9 cellular contexts compared by ENCODE assay signal in genomic region chr6:47097092-47097945, GRCh38. TPM values are rescaled to one million over a fixed set of nuclear protein-coding genes. Genes with fewer than 3 reads are reported as not detected.
DNase-seq lines count a peak whose midpoint lies in the region; ATAC-seq, FAIRE-seq and TF ChIP-seq lines count a peak whose summit lies in the region.
"Had no signal": no experiment of that assay in that cellular context is flagged by ENCODE, and none has a peak within 500 bp of the region (broad histone marks: within the 10 kb centered on the region; RNA-seq: fewer than 3 reads in every experiment).

No MANE protein-coding gene starts in this region.

- intact Hi-C loops in endothelial cell of umbilical vein (cut with micrococcal nuclease), result loop anchor here (1.0 to 10.0 kb wide), 7 partner anchors 37 to 380 kb away; partner anchors contain the start of gene CD2AP

- H3K4me1 ChIP-seq in endothelial cell of umbilical vein (ENCODE audit: control insufficient read depth, extremely low read depth, insufficient read depth, low read length), result peaks cover 8% of the 10 kb centered on the region

- no peak overlapping the region for H3K4me2 ChIP-seq in endothelial cell of umbilical vein (ENCODE audit: insufficient read depth, low read length)

- H3K9me3 ChIP-seq in endothelial cell of umbilical vein (replicated peaks; ENCODE audit: control insufficient read depth, insufficient read depth, low read length), result no peaks in the 10 kb centered on the region

- H3K4me3 ChIP-seq in endothelial cell of umbilical vein (replicated peaks in 1 of 3; ENCODE audit: insufficient read depth in 1 of 3, low read depth in 1 of 3, low read length in 3 of 3), result no peak overlapping the region

- no peaks in the 10 kb centered on the region for H3K9me1 ChIP-seq in endothelial cell of umbilical vein (replicated peaks; ENCODE audit: control insufficient read depth, extremely low read depth, insufficient read depth, low read length)

- no peak overlapping the region for H3K27ac ChIP-seq in endothelial cell of umbilical vein (ENCODE audit: insufficient read depth, low read depth, low read length)

- peak; percentile 58 to 62 for TF ChIP-seq CTCF in endothelial cell of umbilical vein (IDR thresholded peaks at IDR 0.05; ENCODE audit: extremely low read depth in 1 of 2, insufficient read depth in 1 of 2, low read depth in 1 of 2, low read length in 2 of 2)

- FAIRE-seq in endothelial cell of umbilical vein (lab: Jason Lieb, UNC), result peak; percentile 87
- no peak for FAIRE-seq in urothelium cell line (lab: Jason Lieb, UNC)

- TF ChIP-seq POLR2A in endothelial cell of umbilical vein (IDR thresholded peaks at IDR 0.05; ENCODE audit: low read depth, low read length), result no peak

- CTCF ChIA-PET in endothelial cell of umbilical vein (lab: Charles Lee), result interaction anchor here (0.7 to 9.4 kb wide), 24 partner anchors 8 to 316 kb away, joined by 3 to 129 read pairs (median 4); partner anchors contain the start of gene TNFRSF21

- dilution Hi-C loops in endothelial cell of umbilical vein (cut with MboI; ENCODE audit: extremely low pct_ligation_motif_present, low sequenced_read_pairs), result loop anchor here (25.0 kb wide), 1 partner anchor 140 kb away; no protein-coding TSS in a partner anchor

- H2AFZ ChIP-seq in endothelial cell of umbilical vein (ENCODE audit: low read depth, low read length), result peak overlapping the region; percentile 29

- H3K79me2 ChIP-seq in endothelial cell of umbilical vein (ENCODE audit: control insufficient read depth, insufficient read depth, low read length), result no peaks in the 10 kb centered on the region

- ATAC-seq in GM19023 (IDR thresholded peaks at IDR 0.05; ENCODE audit: unreplicated experiment) (peak; percentile 98), HG03064 (IDR thresholded peaks at IDR 0.05; ENCODE audit: low read depth, unreplicated experiment) (peak; percentile 87)

- no peak overlapping the region for H3K9ac ChIP-seq in endothelial cell of umbilical vein (replicated peaks; ENCODE audit: extremely low read depth, insufficient read depth, low read length)

- H4K20me1 ChIP-seq in endothelial cell of umbilical vein (replicated peaks; ENCODE audit: control insufficient read depth, extremely low read depth, insufficient read depth, low read length), result no peaks in the 10 kb centered on the region

- BruUV-seq in endothelial cell of umbilical vein (replicated peaks; lab: Mats Ljungman, UMichigan), result no TSS peak

- POLR2A ChIA-PET in endothelial cell of umbilical vein (lab: Charles Lee), result interaction anchor here (0.5 kb wide), 1 partner anchor 10 kb away, joined by 3 read pairs; no protein-coding TSS in a partner anchor

- DNase-seq in COR-L47 (lab: John Stamatoyannopoulos, UW) (peak; percentile 72), NCI-H1694 (lab: John Stamatoyannopoulos, UW) (peak; percentile 68), T1000 (lab: John Stamatoyannopoulos, UW) (peak; percentile 39), endothelial cell of umbilical vein (ENCODE audit: low read depth, low spot score) (peak; percentile 77), mucosa of gallbladder (ENCODE audit: low spot score) (peak; percentile 83), urothelium cell line (ENCODE audit: low spot score) (peak; percentile 74)

- H3K36me3 ChIP-seq in endothelial cell of umbilical vein (ENCODE audit: control insufficient read depth in 2 of 2, extremely low read depth in 1 of 2, insufficient read depth in 2 of 2, low read length in 2 of 2), result no peaks in the 10 kb centered on the region

- H3K27me3 ChIP-seq in endothelial cell of umbilical vein (ENCODE audit: control insufficient read depth in 2 of 2, insufficient read depth in 2 of 2, low read length in 2 of 2), result no peaks in the 10 kb centered on the region

TF ChIP-seq in endothelial cell of umbilical vein, 7 proteins besides CTCF, POLR2A, EP300 and RAD21:
- no peak for TF ChIP-seq MYC (IDR thresholded peaks at IDR 0.05; ENCODE audit: low read depth, low read length)
- no peak for TF ChIP-seq JUN (IDR thresholded peaks at IDR 0.05; ENCODE audit: borderline replicate concordance, insufficient read depth, insufficient read length, low read depth)
- TF ChIP-seq MAX (IDR thresholded peaks at IDR 0.05; ENCODE audit: insufficient read depth, insufficient read length), result no peak
- no peak for TF ChIP-seq FOS (IDR thresholded peaks at IDR 0.05; ENCODE audit: borderline replicate concordance, insufficient read depth, low read length)
- no peak for TF ChIP-seq GATA2 (IDR thresholded peaks at IDR 0.05; ENCODE audit: insufficient read depth, insufficient read length, low read depth, low read length)
- no peak for TF ChIP-seq EZH2 (IDR thresholded peaks at IDR 0.05; ENCODE audit: borderline replicate concordance, low read depth, low read length, severe bottlenecking)
- no peak for TF ChIP-seq POLR2AphosphoS5 (IDR thresholded peaks at IDR 0.05; ENCODE audit: insufficient read depth, low read depth, low read length)

RNA-seq across cellular contexts. Expression of gene ADGRF1, which starts 55.2 kb away (rescaled TPM):
- not detected in 2 replicates for total RNA-seq in endothelial cell of umbilical vein
- not detected in 2 replicates for polyA plus RNA-seq in endothelial cell of umbilical vein
- not detected in 2 replicates for polyA plus RNA-seq in endothelial cell of umbilical vein (2011; cell fraction: cytosol; rRNA removed)
- not detected in 2 replicates for polyA plus RNA-seq in endothelial cell of umbilical vein (2011; cell fraction: nucleus; rRNA removed)
- not detected in 2 replicates for polyA plus RNA-seq in endothelial cell of umbilical vein (2012)
- not detected in 2 replicates for polyA minus RNA-seq in endothelial cell of umbilical vein
- not detected for polyA minus RNA-seq in endothelial cell of umbilical vein (2011; cell fraction: cytosol; rRNA and poly(A)+ RNA removed)
- not detected in 2 replicates for polyA minus RNA-seq in endothelial cell of umbilical vein (2011; cell fraction: nucleus; rRNA and poly(A)+ RNA removed)
- 10.4 TPM for total RNA-seq in mucosa of gallbladder
- total RNA-seq: activated CD8-positive, alpha-beta memory T cell treated with anti-CD3 and anti-CD28 coated beads for 36 hours had no signal

Comparison
In these comparisons a context has a peak if more than half of its experiments do, and no peak if none do; other contexts are left out.
1. RNA of gene ADGRF1, which starts 55.2 kb away (total RNA-seq): 10.4 TPM in mucosa of gallbladder (single experiment); not detected in endothelial cell of umbilical vein; every median in the first group is over 10 times any median in the second.
2. Peak in every context shown above with its lines, with median percentiles within 50 percentile points of each other: DNase-seq.